ENCODE assay signal across 7 cellular contexts in the genomic region with DNA sequence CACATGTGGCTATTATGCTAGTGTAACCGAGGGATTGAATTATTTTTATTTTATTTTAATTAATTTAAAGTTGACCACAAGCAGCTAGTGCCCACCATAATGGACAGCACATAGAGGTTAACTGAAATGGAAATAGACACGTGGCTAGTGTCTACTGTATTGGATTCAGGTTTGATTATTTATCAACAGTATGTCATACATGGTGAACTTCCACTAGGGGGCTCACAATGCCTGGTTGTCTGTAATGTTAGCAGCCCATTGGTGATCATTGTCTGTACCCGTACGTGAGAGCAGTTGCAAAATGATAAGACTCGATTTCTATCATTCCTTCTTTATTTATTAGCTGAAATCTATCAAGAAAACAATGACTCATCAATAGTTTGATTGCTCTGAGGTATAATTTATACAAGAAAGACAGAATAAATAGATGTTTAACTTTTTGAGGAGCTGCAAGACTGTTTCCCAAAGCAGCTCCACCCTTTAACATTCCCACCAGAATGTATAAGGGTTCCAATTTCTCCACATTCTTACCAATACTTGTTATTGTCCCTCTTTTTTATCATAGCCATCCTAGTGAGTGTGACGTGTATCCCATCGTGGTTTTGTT.
DNase-seq lines count a peak whose midpoint lies in the region; ATAC-seq, FAIRE-seq and TF ChIP-seq lines count a peak whose summit lies in the region.

No MANE protein-coding gene starts in this region.

- H3K4me2 ChIP-seq in KMS-11 = no peak overlapping the region; the same call in 1 of the 2 replicates

- H3K4me3 ChIP-seq in KMS-11 (IDR thresholded peaks at IDR 0.05; ENCODE audit: insufficient read depth, low read depth, low read length) (no peak overlapping the region), heart left ventricle (no peak overlapping the region), retinal pigment epithelial cell (ENCODE audit: low read length) (no peak overlapping the region)

- FAIRE-seq in RCC 7860 (lab: Jason Lieb, UNC) = peak; percentile 45

- no peaks in the 10 kb centered on the region for H3K36me3 ChIP-seq in KMS-11 (ENCODE audit: insufficient read depth)
- H3K36me3 ChIP-seq in heart left ventricle = no peaks in the 10 kb centered on the region

- no peaks in the 10 kb centered on the region for H3K4me1 Mint-ChIP-seq in activated naive CD8-positive, alpha-beta T cell treated with anti-CD3 and anti-CD28 coated beads, Interleukin-2, amount 50 U/mL, for 24 hours

- H3K27me3 Mint-ChIP-seq in activated naive CD8-positive, alpha-beta T cell treated with anti-CD3 and anti-CD28 coated beads, Interleukin-2, amount 50 U/mL, for 24 hours = peaks cover 7% of the 10 kb centered on the region

- H3K27me3 ChIP-seq in KMS-11 (ENCODE audit: insufficient read depth, low read depth) (no peaks in the 10 kb centered on the region), heart left ventricle (peaks cover 0 to 24% (median 0%) of the 10 kb centered on the region in 9 donors)

- 13 to 20% (median 19%) methylated on average over 7 of the region's 7 CpGs for WGBS in heart left ventricle, 4 donors

- intact Hi-C loops in heart left ventricle (cut with DNase I) = loop anchor here in 7 of 10 donors (5.0 to 10.0 kb wide), 7 partner anchors 506 to 868 kb away; a partner anchor contains a TSS

- TF ChIP-seq CTCF in GM10266 (IDR thresholded peaks at IDR 0.05; ENCODE audit: control insufficient read depth, insufficient read depth, low read depth, missing control alignments) (peak; percentile 84), KMS-11 (conservative IDR thresholded peaks at IDR 0.05; ENCODE audit: low read depth, low read length) (peak; percentile 90), heart left ventricle (IDR thresholded peaks at IDR 0.05) (peak; percentile 60 to 83 (median 72)), retinal pigment epithelial cell (conservative IDR thresholded peaks at IDR 0.05; ENCODE audit: low read depth, low read length) (peak; percentile 81)

- H3K79me2 ChIP-seq in KMS-11 (ENCODE audit: insufficient read depth, low read depth) = no peaks in the 10 kb centered on the region

- no peak overlapping the region for H3K4me3 Mint-ChIP-seq in activated naive CD8-positive, alpha-beta T cell treated with anti-CD3 and anti-CD28 coated beads, Interleukin-2, amount 50 U/mL, for 24 hours

- TF ChIP-seq POLR2A in heart left ventricle (IDR thresholded peaks at IDR 0.05) = no peak

- H3K9me3 Mint-ChIP-seq in activated naive CD8-positive, alpha-beta T cell treated with anti-CD3 and anti-CD28 coated beads, Interleukin-2, amount 50 U/mL, for 24 hours = no peaks in the 10 kb centered on the region

- no peak overlapping the region for H3K9ac ChIP-seq in KMS-11

- H3K4me1 ChIP-seq in KMS-11 (ENCODE audit: low read depth, poor library complexity, severe bottlenecking) (no peaks in the 10 kb centered on the region), heart left ventricle (peaks cover 0 to 3% (median 0%) of the 10 kb centered on the region in 12 donors)

- H4K20me1 ChIP-seq in KMS-11 (ENCODE audit: insufficient read depth) = no peaks in the 10 kb centered on the region

- peak; percentile 90 for ATAC-seq in GM21717 (IDR thresholded peaks at IDR 0.05; ENCODE audit: unreplicated experiment)
- peak; percentile 98 for ATAC-seq in activated naive CD8-positive, alpha-beta T cell treated with anti-CD3 and anti-CD28 coated beads, Interleukin-2, amount 50 U/mL, for 24 hours
- peak; percentile 54 to 84 (median 66) for ATAC-seq in heart left ventricle

- H2AFZ ChIP-seq in KMS-11 (ENCODE audit: low read depth) = peak overlapping the region; percentile 49; the same call in 1 of the 2 replicates

- DNase-seq in GM10266 (ENCODE audit: extremely low spot score) (peak; percentile 77), RCC 7860 (ENCODE audit: low spot score) (peak; percentile 39), heart left ventricle (peak in 1 of 5 donors; percentile 22), retinal pigment epithelial cell (ENCODE audit: low read depth) (peak; percentile 11)
- DNase-seq in activated naive CD8-positive, alpha-beta T cell treated with anti-CD3 and anti-CD28 coated beads, Interleukin-2, amount 50 U/mL, for 24 hours = peak; percentile 34

- no peak overlapping the region for H3K27ac Mint-ChIP-seq in activated naive CD8-positive, alpha-beta T cell treated with anti-CD3 and anti-CD28 coated beads, Interleukin-2, amount 50 U/mL, for 24 hours

- H3K9me3 ChIP-seq in heart left ventricle = no peaks in the 10 kb centered on the region

- no peaks in the 10 kb centered on the region for H3K36me3 Mint-ChIP-seq in activated naive CD8-positive, alpha-beta T cell treated with anti-CD3 and anti-CD28 coated beads, Interleukin-2, amount 50 U/mL, for 24 hours (ENCODE audit: low read depth)

- H3K27ac ChIP-seq in KMS-11 = no peak overlapping the region
- H3K27ac ChIP-seq in heart left ventricle = no peak overlapping the region
